Comparison of ENCODE assay signal across 2 cellular contexts in the genomic region with DNA sequence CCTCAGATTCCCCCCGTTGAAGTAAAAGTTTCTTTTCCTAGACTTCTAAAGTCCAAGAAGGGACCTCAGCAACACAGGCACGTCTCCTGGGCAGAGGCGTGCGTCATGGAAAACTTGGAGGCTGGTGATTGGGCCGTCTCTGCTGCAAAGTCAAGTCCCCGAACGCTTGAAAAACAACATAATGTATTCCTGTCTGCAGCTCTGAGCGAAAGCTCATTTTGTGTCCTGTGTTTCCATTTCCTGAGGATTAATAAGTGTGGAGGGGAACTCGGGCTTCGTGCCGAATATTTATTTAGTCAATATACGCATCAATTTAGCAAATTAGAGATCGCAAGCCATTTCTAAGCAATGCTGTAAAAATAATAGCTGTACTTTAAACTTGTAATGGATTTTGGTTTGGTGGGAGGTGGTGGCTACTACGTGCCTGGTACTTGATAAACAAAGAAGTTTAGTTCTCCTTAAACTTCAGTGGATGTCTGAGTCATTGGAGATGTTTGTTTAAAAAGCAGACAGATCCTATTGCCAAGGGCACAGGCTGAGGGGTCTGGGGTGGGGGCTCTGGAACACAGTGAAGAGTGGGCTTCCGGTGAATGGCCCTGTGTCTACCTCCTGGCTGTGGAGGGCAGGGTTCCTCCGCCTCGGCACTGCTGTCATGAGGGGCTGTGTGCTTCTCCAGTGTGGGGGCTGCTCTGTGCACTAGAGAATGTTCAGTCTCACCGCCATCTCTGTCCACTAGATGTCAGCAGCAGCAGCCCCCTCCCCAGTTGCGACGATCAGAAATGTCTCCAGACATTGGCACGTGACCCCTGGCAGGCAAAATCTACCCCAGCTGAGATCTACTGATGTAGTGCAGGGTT.
TF ChIP-seq lines count a peak whose summit lies in the region.

No MANE protein-coding gene starts in this region.

TF ChIP-seq in K562, 482 proteins besides CTCF, POLR2A, EP300 and RAD21 (continued from another document and continues in another):
- TF ChIP-seq, protein P1, sequence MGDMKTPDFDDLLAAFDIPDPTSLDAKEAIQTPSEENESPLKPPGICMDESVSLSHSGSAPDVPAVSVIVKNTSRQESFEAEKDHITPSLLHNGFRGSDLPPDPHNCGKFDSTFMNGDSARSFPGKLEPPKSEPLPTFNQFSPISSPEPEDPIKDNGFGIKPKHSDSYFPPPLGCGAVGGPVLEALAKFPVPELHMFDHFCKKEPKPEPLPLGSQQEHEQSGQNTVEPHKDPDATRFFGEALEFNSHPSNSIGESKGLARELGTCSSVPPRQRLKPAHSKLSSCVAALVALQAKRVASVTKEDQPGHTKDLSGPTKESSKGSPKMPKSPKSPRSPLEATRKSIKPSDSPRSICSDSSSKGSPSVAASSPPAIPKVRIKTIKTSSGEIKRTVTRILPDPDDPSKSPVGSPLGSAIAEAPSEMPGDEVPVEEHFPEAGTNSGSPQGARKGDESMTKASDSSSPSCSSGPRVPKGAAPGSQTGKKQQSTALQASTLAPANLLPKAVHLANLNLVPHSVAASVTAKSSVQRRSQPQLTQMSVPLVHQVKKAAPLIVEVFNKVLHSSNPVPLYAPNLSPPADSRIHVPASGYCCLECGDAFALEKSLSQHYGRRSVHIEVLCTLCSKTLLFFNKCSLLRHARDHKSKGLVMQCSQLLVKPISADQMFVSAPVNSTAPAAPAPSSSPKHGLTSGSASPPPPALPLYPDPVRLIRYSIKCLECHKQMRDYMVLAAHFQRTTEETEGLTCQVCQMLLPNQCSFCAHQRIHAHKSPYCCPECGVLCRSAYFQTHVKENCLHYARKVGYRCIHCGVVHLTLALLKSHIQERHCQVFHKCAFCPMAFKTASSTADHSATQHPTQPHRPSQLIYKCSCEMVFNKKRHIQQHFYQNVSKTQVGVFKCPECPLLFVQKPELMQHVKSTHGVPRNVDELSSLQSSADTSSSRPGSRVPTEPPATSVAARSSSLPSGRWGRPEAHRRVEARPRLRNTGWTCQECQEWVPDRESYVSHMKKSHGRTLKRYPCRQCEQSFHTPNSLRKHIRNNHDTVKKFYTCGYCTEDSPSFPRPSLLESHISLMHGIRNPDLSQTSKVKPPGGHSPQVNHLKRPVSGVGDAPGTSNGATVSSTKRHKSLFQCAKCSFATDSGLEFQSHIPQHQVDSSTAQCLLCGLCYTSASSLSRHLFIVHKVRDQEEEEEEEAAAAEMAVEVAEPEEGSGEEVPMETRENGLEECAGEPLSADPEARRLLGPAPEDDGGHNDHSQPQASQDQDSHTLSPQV (IDR thresholded peaks at IDR 0.05): 0 out of 2 replicates have a peak, but pooled peaks have one; percentile 27
- TF ChIP-seq, protein P2, sequence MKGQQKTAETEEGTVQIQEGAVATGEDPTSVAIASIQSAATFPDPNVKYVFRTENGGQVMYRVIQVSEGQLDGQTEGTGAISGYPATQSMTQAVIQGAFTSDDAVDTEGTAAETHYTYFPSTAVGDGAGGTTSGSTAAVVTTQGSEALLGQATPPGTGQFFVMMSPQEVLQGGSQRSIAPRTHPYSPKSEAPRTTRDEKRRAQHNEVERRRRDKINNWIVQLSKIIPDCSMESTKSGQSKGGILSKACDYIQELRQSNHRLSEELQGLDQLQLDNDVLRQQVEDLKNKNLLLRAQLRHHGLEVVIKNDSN (CRISPR knock-in tag; IDR thresholded peaks at IDR 0.05): peak; percentile 73
- TF ChIP-seq ZBTB11 (CRISPR knock-in tag; IDR thresholded peaks at IDR 0.05): 0 out of 6 replicates have a peak, but pooled peaks of 1 of the 3 experiments have one; percentile 18
- TF ChIP-seq CBFA2T2 (conservative IDR thresholded peaks at IDR 0.05): peak; percentile 30; the same call in 1 of the 2 replicates
- no peak for TF ChIP-seq E2F4 (CRISPR knock-in tag; IDR thresholded peaks at IDR 0.05; ENCODE audit: low read depth)
- TF ChIP-seq ESRRA (IDR thresholded peaks at IDR 0.05; ENCODE audit: borderline replicate concordance, low read depth): peak; percentile 18; the same call in 1 of the 2 replicates
- no peak for TF ChIP-seq RBM22 (IDR thresholded peaks at IDR 0.05; ENCODE audit: low read depth, low read length, poor library complexity, severe bottlenecking)
- peak; percentile 80 for TF ChIP-seq RAD51 (IDR thresholded peaks at IDR 0.05; ENCODE audit: borderline replicate concordance, low read depth)
- TF ChIP-seq CREM (IDR thresholded peaks at IDR 0.05; ENCODE audit: low read depth): peak; percentile 39; the same call in 1 of the 2 replicates
- TF ChIP-seq, protein P3, sequence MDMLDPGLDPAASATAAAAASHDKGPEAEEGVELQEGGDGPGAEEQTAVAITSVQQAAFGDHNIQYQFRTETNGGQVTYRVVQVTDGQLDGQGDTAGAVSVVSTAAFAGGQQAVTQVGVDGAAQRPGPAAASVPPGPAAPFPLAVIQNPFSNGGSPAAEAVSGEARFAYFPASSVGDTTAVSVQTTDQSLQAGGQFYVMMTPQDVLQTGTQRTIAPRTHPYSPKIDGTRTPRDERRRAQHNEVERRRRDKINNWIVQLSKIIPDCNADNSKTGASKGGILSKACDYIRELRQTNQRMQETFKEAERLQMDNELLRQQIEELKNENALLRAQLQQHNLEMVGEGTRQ (CRISPR knock-in tag; IDR thresholded peaks at IDR 0.05): peak; percentile 76
- no peak for TF ChIP-seq XRCC3 (IDR thresholded peaks at IDR 0.05)

TF ChIP-seq in HepG2, 621 proteins besides CTCF, POLR2A, EP300 and RAD21 (continued from another document and continues in another):
- TF ChIP-seq, protein P4, sequence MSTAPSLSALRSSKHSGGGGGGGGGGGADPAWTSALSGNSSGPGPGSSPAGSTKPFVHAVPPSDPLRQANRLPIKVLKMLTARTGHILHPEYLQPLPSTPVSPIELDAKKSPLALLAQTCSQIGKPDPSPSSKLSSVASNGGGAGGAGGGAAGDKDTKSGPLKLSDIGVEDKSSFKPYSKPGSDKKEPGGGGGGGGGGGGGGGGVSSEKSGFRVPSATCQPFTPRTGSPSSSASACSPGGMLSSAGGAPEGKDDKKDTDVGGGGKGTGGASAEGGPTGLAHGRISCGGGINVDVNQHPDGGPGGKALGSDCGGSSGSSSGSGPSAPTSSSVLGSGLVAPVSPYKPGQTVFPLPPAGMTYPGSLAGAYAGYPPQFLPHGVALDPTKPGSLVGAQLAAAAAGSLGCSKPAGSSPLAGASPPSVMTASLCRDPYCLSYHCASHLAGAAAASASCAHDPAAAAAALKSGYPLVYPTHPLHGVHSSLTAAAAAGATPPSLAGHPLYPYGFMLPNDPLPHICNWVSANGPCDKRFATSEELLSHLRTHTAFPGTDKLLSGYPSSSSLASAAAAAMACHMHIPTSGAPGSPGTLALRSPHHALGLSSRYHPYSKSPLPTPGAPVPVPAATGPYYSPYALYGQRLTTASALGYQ (CRISPR knock-in tag; IDR thresholded peaks at IDR 0.05): 0 out of 2 replicates have a peak, but pooled peaks have one; percentile 12
- TF ChIP-seq KLF15 (CRISPR knock-in tag; IDR thresholded peaks at IDR 0.05; ENCODE audit: borderline replicate concordance) (no peak), RELA (CRISPR knock-in tag; IDR thresholded peaks at IDR 0.05) (no peak), ZNF335 (CRISPR knock-in tag; IDR thresholded peaks at IDR 0.05) (peak; percentile 52; the same call in 1 of the 2 replicates), MXI1 (IDR thresholded peaks at IDR 0.05; ENCODE audit: borderline replicate concordance, low read depth, low read length) (no peak), SALL1 (CRISPR knock-in tag; IDR thresholded peaks at IDR 0.05) (peak; percentile 88), SP2 (CRISPR knock-in tag; IDR thresholded peaks at IDR 0.05) (no peak), DPF2 (CRISPR knock-in tag; IDR thresholded peaks at IDR 0.05; ENCODE audit: borderline replicate concordance, low read depth) (peak; percentile 49; the same call in 1 of the 2 replicates), NR2F6 (IDR thresholded peaks at IDR 0.05) (no peak), NR2F6 (CRISPR knock-in tag; IDR thresholded peaks at IDR 0.05) (peak; percentile 6; the same call in 1 of the 2 replicates), PLRG1 (conservative IDR thresholded peaks at IDR 0.05) (no peak), ARID5B (CRISPR knock-in tag; IDR thresholded peaks at IDR 0.05) (peak; percentile 68), PATZ1 (CRISPR knock-in tag; IDR thresholded peaks at IDR 0.05) (peak; percentile 82)
- TF ChIP-seq, protein P5, sequence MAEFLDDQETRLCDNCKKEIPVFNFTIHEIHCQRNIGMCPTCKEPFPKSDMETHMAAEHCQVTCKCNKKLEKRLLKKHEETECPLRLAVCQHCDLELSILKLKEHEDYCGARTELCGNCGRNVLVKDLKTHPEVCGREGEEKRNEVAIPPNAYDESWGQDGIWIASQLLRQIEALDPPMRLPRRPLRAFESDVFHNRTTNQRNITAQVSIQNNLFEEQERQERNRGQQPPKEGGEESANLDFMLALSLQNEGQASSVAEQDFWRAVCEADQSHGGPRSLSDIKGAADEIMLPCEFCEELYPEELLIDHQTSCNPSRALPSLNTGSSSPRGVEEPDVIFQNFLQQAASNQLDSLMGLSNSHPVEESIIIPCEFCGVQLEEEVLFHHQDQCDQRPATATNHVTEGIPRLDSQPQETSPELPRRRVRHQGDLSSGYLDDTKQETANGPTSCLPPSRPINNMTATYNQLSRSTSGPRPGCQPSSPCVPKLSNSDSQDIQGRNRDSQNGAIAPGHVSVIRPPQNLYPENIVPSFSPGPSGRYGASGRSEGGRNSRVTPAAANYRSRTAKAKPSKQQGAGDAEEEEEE (CRISPR knock-in tag; IDR thresholded peaks at IDR 0.05; ENCODE audit: borderline replicate concordance): 0 out of 2 replicates have a peak, but pooled peaks have one; percentile 61
- TF ChIP-seq, protein P6, sequence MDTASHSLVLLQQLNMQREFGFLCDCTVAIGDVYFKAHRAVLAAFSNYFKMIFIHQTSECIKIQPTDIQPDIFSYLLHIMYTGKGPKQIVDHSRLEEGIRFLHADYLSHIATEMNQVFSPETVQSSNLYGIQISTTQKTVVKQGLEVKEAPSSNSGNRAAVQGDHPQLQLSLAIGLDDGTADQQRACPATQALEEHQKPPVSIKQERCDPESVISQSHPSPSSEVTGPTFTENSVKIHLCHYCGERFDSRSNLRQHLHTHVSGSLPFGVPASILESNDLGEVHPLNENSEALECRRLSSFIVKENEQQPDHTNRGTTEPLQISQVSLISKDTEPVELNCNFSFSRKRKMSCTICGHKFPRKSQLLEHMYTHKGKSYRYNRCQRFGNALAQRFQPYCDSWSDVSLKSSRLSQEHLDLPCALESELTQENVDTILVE (CRISPR knock-in tag; IDR thresholded peaks at IDR 0.05): no peak
- TF ChIP-seq, protein P7, sequence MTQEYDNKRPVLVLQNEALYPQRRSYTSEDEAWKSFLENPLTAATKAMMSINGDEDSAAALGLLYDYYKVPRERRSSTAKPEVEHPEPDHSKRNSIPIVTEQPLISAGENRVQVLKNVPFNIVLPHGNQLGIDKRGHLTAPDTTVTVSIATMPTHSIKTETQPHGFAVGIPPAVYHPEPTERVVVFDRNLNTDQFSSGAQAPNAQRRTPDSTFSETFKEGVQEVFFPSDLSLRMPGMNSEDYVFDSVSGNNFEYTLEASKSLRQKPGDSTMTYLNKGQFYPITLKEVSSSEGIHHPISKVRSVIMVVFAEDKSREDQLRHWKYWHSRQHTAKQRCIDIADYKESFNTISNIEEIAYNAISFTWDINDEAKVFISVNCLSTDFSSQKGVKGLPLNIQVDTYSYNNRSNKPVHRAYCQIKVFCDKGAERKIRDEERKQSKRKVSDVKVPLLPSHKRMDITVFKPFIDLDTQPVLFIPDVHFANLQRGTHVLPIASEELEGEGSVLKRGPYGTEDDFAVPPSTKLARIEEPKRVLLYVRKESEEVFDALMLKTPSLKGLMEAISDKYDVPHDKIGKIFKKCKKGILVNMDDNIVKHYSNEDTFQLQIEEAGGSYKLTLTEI (CRISPR knock-in tag; conservative IDR thresholded peaks at IDR 0.05): no peak
- TF ChIP-seq, protein P3 (IDR thresholded peaks at IDR 0.05; ENCODE audit: low read depth, low read length): peak; percentile 61
- TF ChIP-seq, protein P3 (CRISPR knock-in tag; IDR thresholded peaks at IDR 0.05; ENCODE audit: borderline replicate concordance): peak; percentile 91; the same call in 1 of the 2 replicates
